29 cellular contexts compared by ENCODE assay signal in the genomic region with DNA sequence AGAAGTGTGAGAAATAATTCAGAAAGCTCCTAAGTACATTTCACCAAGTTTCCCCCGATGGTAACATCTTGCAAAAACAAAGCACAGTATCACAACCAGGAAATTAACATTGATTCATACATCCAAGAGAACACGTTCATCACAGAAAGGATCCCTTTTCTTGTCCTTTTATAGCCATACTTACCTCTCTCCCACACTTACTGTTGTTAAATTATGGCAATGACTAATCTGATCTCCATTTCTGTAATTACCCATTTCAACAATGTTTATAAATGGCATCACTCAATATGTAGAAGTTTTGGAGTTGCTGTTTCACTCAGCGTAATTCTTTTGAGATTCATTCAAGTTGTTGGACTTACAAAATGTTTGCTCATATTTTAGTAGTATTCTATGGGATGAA.
"Had no signal": no experiment of that assay in that cellular context is flagged by ENCODE, and none has a peak within 500 bp of the region (broad histone marks: within the 10 kb centered on the region; RNA-seq: fewer than 3 reads in every experiment).

No MANE protein-coding gene starts in this region.

- H3K27me3 Mint-ChIP-seq: natural killer cell treated with Interleukin-12 subunit alpha and Interleukin-12 subunit beta and Interleukin-15 and Interleukin-18, amount 100 ng/mL, for 72 hours; progenitor cell of endocrine pancreas; stimulated activated naive B cell treated with anti-CD40 and anti-IgM and Interleukin-4, amounts not matched to agents 10 μg/mL and 1 μg/mL and 100 μg/mL, for 72 hours; stimulated activated naive CD8-positive, alpha-beta T cell treated with anti-CD3 and anti-CD28 coated beads, Interleukin-15, Interleukin-2, amounts not matched to agents 100 ng/mL and 50 ng/mL, for 24 hours had no signal

- H3K9me3 ChIP-seq: ovary, psoas muscle, right lobe of liver, thoracic aorta, thyroid gland, vagina had no signal

- H3K4me3 Mint-ChIP-seq: natural killer cell treated with Interleukin-12 subunit alpha and Interleukin-12 subunit beta and Interleukin-15 and Interleukin-18, amount 100 ng/mL, for 72 hours; nephron progenitor cell; neural crest cell; stimulated activated effector memory CD8-positive, alpha-beta T cell treated with anti-CD3 and anti-CD28 coated beads, Interleukin-12 subunit alpha, Interleukin-12 subunit beta, amount 100 ng/mL, for 72 hours; stimulated activated naive B cell treated with anti-CD40 and anti-IgM and Interleukin-4, amounts not matched to agents 10 μg/mL and 1 μg/mL and 100 μg/mL, for 72 hours; stimulated activated naive CD8-positive, alpha-beta T cell treated with anti-CD3 and anti-CD28 coated beads, Interleukin-15, Interleukin-2, amounts not matched to agents 100 ng/mL and 50 ng/mL, for 24 hours had no signal

- H2AFZ ChIP-seq: parathyroid adenoma had no signal

- H3K4me1 Mint-ChIP-seq: nephron progenitor cell; neural crest cell; stimulated activated effector memory CD8-positive, alpha-beta T cell treated with anti-CD3 and anti-CD28 coated beads, Interleukin-12 subunit alpha, Interleukin-12 subunit beta, amount 100 ng/mL, for 72 hours; stimulated activated naive B cell treated with anti-CD40 and anti-IgM and Interleukin-4, amounts not matched to agents 10 μg/mL and 1 μg/mL and 100 μg/mL, for 72 hours had no signal

- H3K4me1 ChIP-seq: parathyroid adenoma, psoas muscle, right lobe of liver, sigmoid colon, stomach, thyroid gland, tibial nerve, upper lobe of left lung, vagina had no signal

- H3K36me3 Mint-ChIP-seq: stimulated activated effector memory CD8-positive, alpha-beta T cell treated with anti-CD3 and anti-CD28 coated beads, Interleukin-12 subunit alpha, Interleukin-12 subunit beta, amount 100 ng/mL, for 72 hours; stimulated activated naive B cell treated with anti-CD40 and anti-IgM and Interleukin-4, amounts not matched to agents 10 μg/mL and 1 μg/mL and 100 μg/mL, for 72 hours had no signal

- H3K36me3 ChIP-seq: ovary, right lobe of liver, sigmoid colon, stomach, thoracic aorta, thyroid gland, tibial nerve, upper lobe of left lung, vagina had no signal

- H3K27ac Mint-ChIP-seq: natural killer cell treated with Interleukin-12 subunit alpha and Interleukin-12 subunit beta and Interleukin-15 and Interleukin-18, amount 100 ng/mL, for 72 hours; nephron progenitor cell; progenitor cell of endocrine pancreas; stimulated activated effector memory CD8-positive, alpha-beta T cell treated with anti-CD3 and anti-CD28 coated beads, Interleukin-12 subunit alpha, Interleukin-12 subunit beta, amount 100 ng/mL, for 72 hours; stimulated activated naive B cell treated with anti-CD40 and anti-IgM and Interleukin-4, amounts not matched to agents 10 μg/mL and 1 μg/mL and 100 μg/mL, for 72 hours; stimulated activated naive CD8-positive, alpha-beta T cell treated with anti-CD3 and anti-CD28 coated beads, Interleukin-15, Interleukin-2, amounts not matched to agents 100 ng/mL and 50 ng/mL, for 24 hours had no signal

- FAIRE-seq: small intestine, urothelium cell line had no signal

- DNase-seq: nephron progenitor cell; occipital lobe; ovary; posterior cingulate gyrus; psoas muscle; right cardiac atrium; right lobe of liver; sigmoid colon; small intestine; stimulated activated CD4-positive, alpha-beta T cell treated with anti-CD3 and anti-CD28 coated beads, Interleukin-15, amount 100 ng/mL, for 24 hours; stimulated activated CD4-positive, alpha-beta T cell treated with anti-CD3 and anti-CD28 coated beads, Interleukin-2, amount 100 ng/mL, for 24 hours; stimulated activated CD4-positive, alpha-beta T cell treated with anti-CD3 and anti-CD28 coated beads, Interleukin-2, amount 100 ng/mL, for 48 hours; stimulated activated CD4-positive, alpha-beta T cell treated with anti-CD3 and anti-CD28 coated beads, Interleukin-4, amount 100 ng/mL, for 24 hours; stimulated activated naive B cell treated with anti-CD40 and anti-IgM and Interleukin-4, amounts not matched to agents 10 μg/mL and 1 μg/mL and 100 μg/mL, for 72 hours; stimulated activated naive CD4-positive, alpha-beta T cell treated with Interleukin-2 at 50 U/mL for 16 hours; stomach; thyroid gland; trophoblast cell had no signal

- H3K4me3 ChIP-seq: ovary, psoas muscle, right lobe of liver, sigmoid colon, stomach, thoracic aorta, thyroid gland, tibial nerve, upper lobe of left lung, vagina had no signal

- H3K27me3 ChIP-seq: ovary, right lobe of liver, sigmoid colon, stomach, thyroid gland, tibial nerve, upper lobe of left lung, vagina had no signal

- H3K27ac ChIP-seq: ovary, parathyroid adenoma, psoas muscle, right lobe of liver, sigmoid colon, stomach, thoracic aorta, thyroid gland, tibial nerve, upper lobe of left lung, vagina had no signal

- H3K79me2 ChIP-seq: parathyroid adenoma had no signal

- H3K9ac ChIP-seq: parathyroid adenoma had no signal
